ENCODE assay signal across 14 cellular contexts in the genomic region with DNA sequence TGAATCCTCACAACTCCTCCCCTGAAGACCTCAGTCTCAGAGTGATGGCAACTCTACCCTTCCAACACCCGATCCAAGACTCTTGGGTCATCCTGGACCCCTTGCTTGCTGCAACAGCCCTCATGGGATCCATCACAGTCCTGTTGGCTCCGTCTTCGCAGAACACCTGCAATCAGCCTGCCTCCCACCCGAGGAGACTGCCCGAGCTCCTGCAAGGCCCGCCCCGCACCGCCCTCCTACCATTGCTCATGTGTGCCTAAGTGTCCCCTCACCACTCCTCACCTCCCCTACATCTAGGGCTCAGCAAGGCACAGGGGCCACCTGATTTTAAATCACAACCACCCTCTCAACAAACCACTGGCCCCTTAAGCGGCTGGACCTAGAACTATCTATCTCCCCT. TPM values are rescaled to one million over a fixed set of nuclear protein-coding genes. Genes with fewer than 3 reads are reported as not detected.
DNase-seq lines count a peak whose midpoint lies in the region; ATAC-seq and TF ChIP-seq lines count a peak whose summit lies in the region.
"Had no signal": no experiment of that assay in that cellular context is flagged by ENCODE, and none has a peak within 500 bp of the region (broad histone marks: within the 10 kb centered on the region; RNA-seq: fewer than 3 reads in every experiment).

No MANE protein-coding gene starts in this region.

- no peak for ATAC-seq in T-cell (replicated peaks in 1 of 4)
- no peak for ATAC-seq in central memory CD8-positive, alpha-beta T cell (replicated peaks; ENCODE audit: extremely low read depth, poor library complexity, severe bottlenecking)
- ATAC-seq: foreskin keratinocyte, psoas muscle had no signal

- no peaks in the 10 kb centered on the region for H3K27me3 Mint-ChIP-seq in activated CD4-positive, alpha-beta T cell treated with anti-CD3 and anti-CD28 coated beads, Interleukin-2, amount 10 ng/mL, durations not matched to agents 24 days and 14 days
- H3K27me3 Mint-ChIP-seq in T-cell: no peaks in the 10 kb centered on the region
- H3K27me3 Mint-ChIP-seq in central memory CD8-positive, alpha-beta T cell: no peaks in the 10 kb centered on the region
- peaks cover 3% of the 10 kb centered on the region for H3K27me3 Mint-ChIP-seq in nephron progenitor cell (ENCODE audit: low read depth, poor library complexity)

- peaks cover 64% of the 10 kb centered on the region for H3K36me3 Mint-ChIP-seq in activated CD4-positive, alpha-beta T cell treated with anti-CD3 and anti-CD28 coated beads, Interleukin-2, amount 10 ng/mL, durations not matched to agents 24 days and 14 days (ENCODE audit: low read depth)
- H3K36me3 Mint-ChIP-seq in T-cell: peaks cover 20% of the 10 kb centered on the region
- peaks cover 22% of the 10 kb centered on the region for H3K36me3 Mint-ChIP-seq in central memory CD8-positive, alpha-beta T cell (ENCODE audit: insufficient read depth)
- peaks cover 16% of the 10 kb centered on the region for H3K36me3 Mint-ChIP-seq in nephron progenitor cell (ENCODE audit: low read depth)

- no peaks in the 10 kb centered on the region for H3K9me3 Mint-ChIP-seq in activated CD4-positive, alpha-beta T cell treated with anti-CD3 and anti-CD28 coated beads, Interleukin-2, amount 10 ng/mL, durations not matched to agents 24 days and 14 days
- H3K9me3 Mint-ChIP-seq in T-cell: no peaks in the 10 kb centered on the region
- H3K9me3 Mint-ChIP-seq in central memory CD8-positive, alpha-beta T cell: no peaks in the 10 kb centered on the region
- no peaks in the 10 kb centered on the region for H3K9me3 Mint-ChIP-seq in nephron progenitor cell

- DNase-seq in activated CD4-positive, alpha-beta T cell treated with anti-CD3 and anti-CD28 coated beads, Interleukin-2, amount 10 ng/mL, durations not matched to agents 24 days and 14 days: no peak
- no peak for DNase-seq in activated CD4-positive, alpha-beta T cell treated with anti-CD3 and anti-CD28 coated beads, Interleukin-2, amount 50 U/mL, for 4 hours
- no peak for DNase-seq in T-cell
- DNase-seq in central memory CD8-positive, alpha-beta T cell (ENCODE audit: low spot score in 2 of 2): no peak
- no peak for DNase-seq in nephron progenitor cell
- no peak for DNase-seq in activated gamma-delta T cell (lab: John Stamatoyannopoulos, UW)
- no peak for DNase-seq in DMS 273 (lab: John Stamatoyannopoulos, UW; ENCODE audit: unreplicated experiment)
- no peak for DNase-seq in NOMO-1 treated with DMSO at 0.1 percent for 48 hours (lab: John Stamatoyannopoulos, UW; ENCODE audit: unreplicated experiment)
- DNase-seq: foreskin keratinocyte; IMR-90; NCI-H2081; NCI-H526; psoas muscle; stimulated activated naive CD4-positive, alpha-beta T cell had no signal

- CTCF ChIA-PET in T-cell (lab: Charles Lee): interaction anchor here (0.7 to 1.0 kb wide), 2 partner anchors 9 to 37 kb away, joined by 3 read pairs; no protein-coding TSS in a partner anchor

- H3K4me3 Mint-ChIP-seq in activated CD4-positive, alpha-beta T cell treated with anti-CD3 and anti-CD28 coated beads, Interleukin-2, amount 10 ng/mL, durations not matched to agents 24 days and 14 days: peak overlapping the region; percentile 92
- H3K4me3 Mint-ChIP-seq in T-cell: peak overlapping the region; percentile 93 to 96 (median 93)
- peak overlapping the region; percentile 92 for H3K4me3 Mint-ChIP-seq in central memory CD8-positive, alpha-beta T cell
- H3K4me3 Mint-ChIP-seq in nephron progenitor cell: no peak overlapping the region

- peaks cover 74% of the 10 kb centered on the region for H3K4me1 Mint-ChIP-seq in activated CD4-positive, alpha-beta T cell treated with anti-CD3 and anti-CD28 coated beads, Interleukin-2, amount 10 ng/mL, durations not matched to agents 24 days and 14 days
- H3K4me1 Mint-ChIP-seq in T-cell (peaks cover 87 to 94% (median 94%) of the 10 kb centered on the region in 3 donors), nephron progenitor cell (peaks cover 59% of the 10 kb centered on the region)
- H3K4me1 Mint-ChIP-seq in central memory CD8-positive, alpha-beta T cell: peaks cover 92% of the 10 kb centered on the region

- TF ChIP-seq CTCF in nephron progenitor cell (IDR thresholded peaks at IDR 0.05): no peak

- peak overlapping the region; percentile 79 for H3K27ac Mint-ChIP-seq in activated CD4-positive, alpha-beta T cell treated with anti-CD3 and anti-CD28 coated beads, Interleukin-2, amount 10 ng/mL, durations not matched to agents 24 days and 14 days
- H3K27ac Mint-ChIP-seq in T-cell (peak overlapping the region; percentile 90 to 95), nephron progenitor cell (peak overlapping the region; percentile 23)
- peak overlapping the region; percentile 84 for H3K27ac Mint-ChIP-seq in central memory CD8-positive, alpha-beta T cell (ENCODE audit: low read depth)

- POLR2A ChIA-PET in T-cell (lab: Charles Lee): no interaction called here

- intact Hi-C loops in activated CD4-positive, alpha-beta T cell treated with anti-CD3 and anti-CD28 coated beads, Interleukin-2, amount 10 ng/mL, durations not matched to agents 24 days and 14 days (cut with micrococcal nuclease): loop anchor here (1.0 kb wide), 1 partner anchor 8 kb away; no protein-coding TSS in a partner anchor

RNA-seq across cellular contexts. Expression of a gene that starts 5.3 kb away (rescaled TPM):
- 368 and 370 TPM in 2 replicates for total RNA-seq in activated CD4-positive, alpha-beta T cell treated with anti-CD3 and anti-CD28 coated beads, Interleukin-2, amount 10 ng/mL, durations not matched to agents 24 days and 14 days
- 100 to 1,000 TPM; 347 to 585 (median 434) TPM for total RNA-seq in T-cell

Comparison
In these comparisons a context has a peak if more than half of its experiments do, and no peak if none do; other contexts are left out.
1. H3K27ac Mint-ChIP-seq: peak in every context shown above with its lines; median percentile 92 in T-cell; 84 in central memory CD8-positive, alpha-beta T cell; 79 in activated CD4-positive, alpha-beta T cell treated with anti-CD3 and anti-CD28 coated beads, Interleukin-2, amount 10 ng/mL, durations not matched to agents 24 days and 14 days; 23 in nephron progenitor cell.